1 cellular context compared by ENCODE assay signal in genomic region chr1:58816072-58816746, GRCh38.
TF ChIP-seq lines count a peak whose summit lies in the region.

No MANE protein-coding gene starts in this region.

TF ChIP-seq in HepG2, 621 proteins besides CTCF, POLR2A, EP300 and RAD21 (continued from another document and continues in another):
- TF ChIP-seq ZXDC (CRISPR knock-in tag; IDR thresholded peaks at IDR 0.05) = 0 out of 2 replicates have a peak, but pooled peaks have one; percentile 33
- TF ChIP-seq PHF5A (CRISPR knock-in tag; IDR thresholded peaks at IDR 0.05; ENCODE audit: low read depth, unreplicated experiment) = no peak
- TF ChIP-seq, protein P1, sequence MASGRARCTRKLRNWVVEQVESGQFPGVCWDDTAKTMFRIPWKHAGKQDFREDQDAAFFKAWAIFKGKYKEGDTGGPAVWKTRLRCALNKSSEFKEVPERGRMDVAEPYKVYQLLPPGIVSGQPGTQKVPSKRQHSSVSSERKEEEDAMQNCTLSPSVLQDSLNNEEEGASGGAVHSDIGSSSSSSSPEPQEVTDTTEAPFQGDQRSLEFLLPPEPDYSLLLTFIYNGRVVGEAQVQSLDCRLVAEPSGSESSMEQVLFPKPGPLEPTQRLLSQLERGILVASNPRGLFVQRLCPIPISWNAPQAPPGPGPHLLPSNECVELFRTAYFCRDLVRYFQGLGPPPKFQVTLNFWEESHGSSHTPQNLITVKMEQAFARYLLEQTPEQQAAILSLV (CRISPR knock-in tag; IDR thresholded peaks at IDR 0.05; ENCODE audit: borderline replicate concordance) = peak; percentile 49; the same call in 1 of the 2 replicates
- TF ChIP-seq ARID5B (CRISPR knock-in tag; IDR thresholded peaks at IDR 0.05) = peak; percentile 82
- TF ChIP-seq SP4 (CRISPR knock-in tag; IDR thresholded peaks at IDR 0.05) = peak; percentile 41; the same call in 1 of the 2 replicates
- TF ChIP-seq, protein P2, sequence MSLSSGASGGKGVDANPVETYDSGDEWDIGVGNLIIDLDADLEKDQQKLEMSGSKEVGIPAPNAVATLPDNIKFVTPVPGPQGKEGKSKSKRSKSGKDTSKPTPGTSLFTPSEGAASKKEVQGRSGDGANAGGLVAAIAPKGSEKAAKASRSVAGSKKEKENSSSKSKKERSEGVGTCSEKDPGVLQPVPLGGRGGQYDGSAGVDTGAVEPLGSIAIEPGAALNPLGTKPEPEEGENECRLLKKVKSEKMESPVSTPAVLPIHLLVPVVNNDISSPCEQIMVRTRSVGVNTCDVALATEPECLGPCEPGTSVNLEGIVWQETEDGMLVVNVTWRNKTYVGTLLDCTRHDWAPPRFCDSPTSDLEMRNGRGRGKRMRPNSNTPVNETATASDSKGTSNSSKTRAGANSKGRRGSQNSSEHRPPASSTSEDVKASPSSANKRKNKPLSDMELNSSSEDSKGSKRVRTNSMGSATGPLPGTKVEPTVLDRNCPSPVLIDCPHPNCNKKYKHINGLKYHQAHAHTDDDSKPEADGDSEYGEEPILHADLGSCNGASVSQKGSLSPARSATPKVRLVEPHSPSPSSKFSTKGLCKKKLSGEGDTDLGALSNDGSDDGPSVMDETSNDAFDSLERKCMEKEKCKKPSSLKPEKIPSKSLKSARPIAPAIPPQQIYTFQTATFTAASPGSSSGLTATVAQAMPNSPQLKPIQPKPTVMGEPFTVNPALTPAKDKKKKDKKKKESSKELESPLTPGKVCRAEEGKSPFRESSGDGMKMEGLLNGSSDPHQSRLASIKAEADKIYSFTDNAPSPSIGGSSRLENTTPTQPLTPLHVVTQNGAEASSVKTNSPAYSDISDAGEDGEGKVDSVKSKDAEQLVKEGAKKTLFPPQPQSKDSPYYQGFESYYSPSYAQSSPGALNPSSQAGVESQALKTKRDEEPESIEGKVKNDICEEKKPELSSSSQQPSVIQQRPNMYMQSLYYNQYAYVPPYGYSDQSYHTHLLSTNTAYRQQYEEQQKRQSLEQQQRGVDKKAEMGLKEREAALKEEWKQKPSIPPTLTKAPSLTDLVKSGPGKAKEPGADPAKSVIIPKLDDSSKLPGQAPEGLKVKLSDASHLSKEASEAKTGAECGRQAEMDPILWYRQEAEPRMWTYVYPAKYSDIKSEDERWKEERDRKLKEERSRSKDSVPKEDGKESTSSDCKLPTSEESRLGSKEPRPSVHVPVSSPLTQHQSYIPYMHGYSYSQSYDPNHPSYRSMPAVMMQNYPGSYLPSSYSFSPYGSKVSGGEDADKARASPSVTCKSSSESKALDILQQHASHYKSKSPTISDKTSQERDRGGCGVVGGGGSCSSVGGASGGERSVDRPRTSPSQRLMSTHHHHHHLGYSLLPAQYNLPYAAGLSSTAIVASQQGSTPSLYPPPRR (CRISPR knock-in tag; IDR thresholded peaks at IDR 0.05; ENCODE audit: borderline replicate concordance) = peak; percentile 24; the same call in 1 of the 2 replicates
- TF ChIP-seq, protein P3, sequence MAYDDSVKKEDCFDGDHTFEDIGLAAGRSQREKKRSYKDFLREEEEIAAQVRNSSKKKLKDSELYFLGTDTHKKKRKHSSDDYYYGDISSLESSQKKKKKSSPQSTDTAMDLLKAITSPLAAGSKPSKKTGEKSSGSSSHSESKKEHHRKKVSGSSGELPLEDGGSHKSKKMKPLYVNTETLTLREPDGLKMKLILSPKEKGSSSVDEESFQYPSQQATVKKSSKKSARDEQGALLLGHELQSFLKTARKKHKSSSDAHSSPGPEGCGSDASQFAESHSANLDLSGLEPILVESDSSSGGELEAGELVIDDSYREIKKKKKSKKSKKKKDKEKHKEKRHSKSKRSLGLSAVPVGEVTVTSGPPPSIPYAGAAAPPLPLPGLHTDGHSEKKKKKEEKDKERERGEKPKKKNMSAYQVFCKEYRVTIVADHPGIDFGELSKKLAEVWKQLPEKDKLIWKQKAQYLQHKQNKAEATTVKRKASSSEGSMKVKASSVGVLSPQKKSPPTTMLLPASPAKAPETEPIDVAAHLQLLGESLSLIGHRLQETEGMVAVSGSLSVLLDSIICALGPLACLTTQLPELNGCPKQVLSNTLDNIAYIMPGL (CRISPR knock-in tag; IDR thresholded peaks at IDR 0.05; ENCODE audit: borderline replicate concordance in 1 of 2, low read depth in 1 of 2) = peak in 1 of 2 experiments; percentile 42; a peak in 2 of 4 replicates
- TF ChIP-seq NFKBIZ (CRISPR knock-in tag; IDR thresholded peaks at IDR 0.05) = peak; percentile 27; the same call in 1 of the 2 replicates
- TF ChIP-seq, protein P4, sequence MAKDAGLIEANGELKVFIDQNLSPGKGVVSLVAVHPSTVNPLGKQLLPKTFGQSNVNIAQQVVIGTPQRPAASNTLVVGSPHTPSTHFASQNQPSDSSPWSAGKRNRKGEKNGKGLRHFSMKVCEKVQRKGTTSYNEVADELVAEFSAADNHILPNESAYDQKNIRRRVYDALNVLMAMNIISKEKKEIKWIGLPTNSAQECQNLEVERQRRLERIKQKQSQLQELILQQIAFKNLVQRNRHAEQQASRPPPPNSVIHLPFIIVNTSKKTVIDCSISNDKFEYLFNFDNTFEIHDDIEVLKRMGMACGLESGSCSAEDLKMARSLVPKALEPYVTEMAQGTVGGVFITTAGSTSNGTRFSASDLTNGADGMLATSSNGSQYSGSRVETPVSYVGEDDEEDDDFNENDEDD (CRISPR knock-in tag; IDR thresholded peaks at IDR 0.05; ENCODE audit: borderline replicate concordance) = peak; percentile 57; the same call in 1 of the 2 replicates
- peak; percentile 77 for TF ChIP-seq HNRNPLL (IDR thresholded peaks at IDR 0.05; ENCODE audit: low read depth, low read length, poor library complexity, severe bottlenecking)
- TF ChIP-seq MBD4 (IDR thresholded peaks at IDR 0.05; ENCODE audit: borderline replicate concordance, low read length) = no peak
- peak; percentile 33; the same call in 1 of the 2 replicates for TF ChIP-seq ZMYM4 (CRISPR knock-in tag; IDR thresholded peaks at IDR 0.05)
- TF ChIP-seq ZNF710 (CRISPR knock-in tag; IDR thresholded peaks at IDR 0.05; ENCODE audit: borderline replicate concordance) = peak; percentile 56; the same call in 1 of the 2 replicates
- 0 out of 2 replicates have a peak, but pooled peaks have one; percentile 47 for TF ChIP-seq RORA (CRISPR knock-in tag; IDR thresholded peaks at IDR 0.05)
- 0 out of 2 replicates have a peak, but pooled peaks have one; percentile 47 for TF ChIP-seq RCOR2 (CRISPR knock-in tag; IDR thresholded peaks at IDR 0.05)
- peak; percentile 70; the same call in 1 of the 2 replicates for TF ChIP-seq ZNF556 (CRISPR knock-in tag; IDR thresholded peaks at IDR 0.05; ENCODE audit: borderline replicate concordance)
- TF ChIP-seq ZEB1 (IDR thresholded peaks at IDR 0.05; ENCODE audit: insufficient replicate concordance, low read depth) = no peak
- TF ChIP-seq SAFB2 (CRISPR knock-in tag; IDR thresholded peaks at IDR 0.05; ENCODE audit: borderline replicate concordance, low read depth) = 0 out of 2 replicates have a peak, but pooled peaks have one; percentile 67
- peak; percentile 67 for TF ChIP-seq SAP130 (CRISPR knock-in tag; IDR thresholded peaks at IDR 0.05; ENCODE audit: low read depth)
- TF ChIP-seq ZNF878 (CRISPR knock-in tag; IDR thresholded peaks at IDR 0.05) = no peak
